ENCODE assay signal across 8 cellular contexts in genomic region chr13:38349386-38350113, GRCh38. TPM values are rescaled to one million over a fixed set of nuclear protein-coding genes. Genes with fewer than 3 reads are reported as not detected.
DNase-seq lines count a peak whose midpoint lies in the region; ATAC-seq and TF ChIP-seq lines count a peak whose summit lies in the region.

UFM1 (plus strand) TSS chr13:38349851; CDS start chr13:38349920, 69 bp downstream.

- H3K56ac ChIP-seq in H9 (ENCODE audit: insufficient read length, low read depth, low read length) = no peak within 1 kb of the TSS

- no peak within 1 kb of the TSS for H2BK12ac ChIP-seq in H9 (ENCODE audit: insufficient read length, low read depth, low read length)

- peak within 1 kb of the TSS; percentile 59 for H3K18ac ChIP-seq in H9 (ENCODE audit: insufficient read length, low read depth, low read length)

- H3K27ac Mint-ChIP-seq in H9 = peak within 1 kb of the TSS; percentile 88 to 99 (median 98)
- peak within 1 kb of the TSS; percentile 97 for H3K27ac Mint-ChIP-seq in natural killer cell treated with Interleukin-12 subunit alpha and Interleukin-12 subunit beta and Interleukin-15 and Interleukin-18, amount 100 ng/mL, for 72 hours

- no peak within 1 kb of the TSS for H3T11ph ChIP-seq in H9 (ENCODE audit: low read length)

- H3K36me3 Mint-ChIP-seq in H9 (ENCODE audit: insufficient read depth in 1 of 3, low read depth in 3 of 3) = peaks cover 3 to 21% (median 9%) of the 10 kb centered on the region in 3 experiments; a peak in 5 of 7 replicates
- peaks cover 19% of the 10 kb centered on the region for H3K36me3 Mint-ChIP-seq in natural killer cell treated with Interleukin-12 subunit alpha and Interleukin-12 subunit beta and Interleukin-15 and Interleukin-18, amount 100 ng/mL, for 72 hours

- H3K9ac ChIP-seq in H9 (ENCODE audit: extremely low read depth, insufficient read length, low read length) = peak within 1 kb of the TSS; percentile 79

- H4K8ac ChIP-seq in H9 (replicated peaks; ENCODE audit: insufficient read length, low read depth, low read length) = no peak within 1 kb of the TSS

- H3K4ac ChIP-seq in H9 (ENCODE audit: low read depth, low read length) = no peak within 1 kb of the TSS

- H4K20me1 ChIP-seq in H9 (ENCODE audit: control insufficient read depth, insufficient read depth, insufficient read length) = no peaks in the 10 kb centered on the region

- H3K4me2 ChIP-seq in H9 (ENCODE audit: insufficient read depth, insufficient read length, low read length) = peak within 1 kb of the TSS; percentile 72

- H3K36me3 ChIP-seq in MG63 = peaks cover 36% of the 10 kb centered on the region

- peaks cover 2% of the 10 kb centered on the region; the same call in 1 of the 2 replicates for H3K4me1 ChIP-seq in H9 (ENCODE audit: insufficient read depth, low read length)

- H3K4me1 Mint-ChIP-seq in H9 = peaks cover 46 to 51% of the 10 kb centered on the region in 2 experiments
- H3K4me1 Mint-ChIP-seq in natural killer cell treated with Interleukin-12 subunit alpha and Interleukin-12 subunit beta and Interleukin-15 and Interleukin-18, amount 100 ng/mL, for 72 hours (ENCODE audit: low read depth in 2 of 2) = peaks cover 23 to 31% of the 10 kb centered on the region in 2 donors

- H4K91ac ChIP-seq in H9 (ENCODE audit: insufficient read length, low read depth, low read length) = no peak within 1 kb of the TSS

- H3K27ac ChIP-seq in H9 (ENCODE audit: insufficient read length, low read depth, low read length) = no peak within 1 kb of the TSS

- no CpG with 5 or more reads among the region's 41 CpGs for WGBS in H9 (ENCODE audit: extremely low coverage, insufficient read length, low lambda C conversion rate)

- DNase-seq in ELR (ENCODE audit: low read depth) (peak; percentile 95), H9 (peak; percentile 96), MG63 (peak; percentile 94), SHP77 treated with DMSO at 0.1 percent for 48 hours (lab: John Stamatoyannopoulos, UW) (peak; percentile 95), fibroblast of pulmonary artery (ENCODE audit: low read depth) (peak; percentile 97)
- DNase-seq in activated effector memory CD4-positive, alpha-beta T cell treated with anti-CD3 and anti-CD28 coated beads, Interleukin-2, amount 50 U/mL, for 16 hours = peak; percentile 94
- DNase-seq in natural killer cell treated with Interleukin-12 subunit alpha and Interleukin-12 subunit beta and Interleukin-15 and Interleukin-18, amount 100 ng/mL, for 72 hours (ENCODE audit: low spot score) = peak; percentile 92
- peak; percentile 87 for DNase-seq in stimulated activated naive CD8-positive, alpha-beta T cell treated with anti-CD3 and anti-CD28 coated beads, Interleukin-15, Interleukin-2, amounts not matched to agents 100 U/mL and 50 U/mL, for 24 hours

- H2BK20ac ChIP-seq in H9 (ENCODE audit: low read depth, low read length, poor library complexity, severe bottlenecking) = no peak within 1 kb of the TSS

- no peak within 1 kb of the TSS for H2BK15ac ChIP-seq in H9 (ENCODE audit: low read depth, low read length)

- peak within 1 kb of the TSS; percentile 48 for H2BK5ac ChIP-seq in H9 (ENCODE audit: insufficient read length, low read length)

- H3K4me3 ChIP-seq in MG63 = peak within 1 kb of the TSS; percentile 98
- peak within 1 kb of the TSS; percentile 88 for H3K4me3 ChIP-seq in fibroblast of pulmonary artery (replicated peaks; ENCODE audit: low read depth, low read length)

- no peaks in the 10 kb centered on the region for H3K9me3 ChIP-seq in H9 (ENCODE audit: control insufficient read depth, low read depth, low read length)
- H3K9me3 ChIP-seq in MG63 = no peaks in the 10 kb centered on the region

- H3K27me3 ChIP-seq in H9 (ENCODE audit: insufficient read depth, low read length) (no peaks in the 10 kb centered on the region), MG63 (no peaks in the 10 kb centered on the region)

- H3K9me3 Mint-ChIP-seq in H9 = no peaks in the 10 kb centered on the region
- H3K9me3 Mint-ChIP-seq in natural killer cell treated with Interleukin-12 subunit alpha and Interleukin-12 subunit beta and Interleukin-15 and Interleukin-18, amount 100 ng/mL, for 72 hours = no peaks in the 10 kb centered on the region

- peak; percentile 99 for ATAC-seq in natural killer cell treated with Interleukin-12 subunit alpha and Interleukin-12 subunit beta and Interleukin-15 and Interleukin-18, amount 100 ng/mL, for 72 hours
- ATAC-seq in stimulated activated naive CD8-positive, alpha-beta T cell treated with anti-CD3 and anti-CD28 coated beads, Interleukin-15, Interleukin-2, amounts not matched to agents 100 U/mL and 50 U/mL, for 24 hours = peak; percentile 95

- TF ChIP-seq CTCF in H9 (conservative IDR thresholded peaks at IDR 0.05) = no peak
- TF ChIP-seq CTCF in fibroblast of pulmonary artery (IDR thresholded peaks at IDR 0.05; ENCODE audit: low read length, missing control alignments) = no peak

- peaks cover 2% of the 10 kb centered on the region for H3K79me1 ChIP-seq in H9 (ENCODE audit: insufficient read depth, low read depth, low read length, poor library complexity, severe bottlenecking)

- no peak within 1 kb of the TSS for H2BK120ac ChIP-seq in H9 (ENCODE audit: low read depth, low read length, poor library complexity, severe bottlenecking)

- no peak within 1 kb of the TSS for H3K14ac ChIP-seq in H9 (ENCODE audit: insufficient read depth, low read length)

- H4K5ac ChIP-seq in H9 (ENCODE audit: insufficient read length, low read depth, low read length) = no peak within 1 kb of the TSS

- peak within 1 kb of the TSS; percentile 99 to 100 for H3K4me3 Mint-ChIP-seq in H9
- peak within 1 kb of the TSS; percentile 99 for H3K4me3 Mint-ChIP-seq in natural killer cell treated with Interleukin-12 subunit alpha and Interleukin-12 subunit beta and Interleukin-15 and Interleukin-18, amount 100 ng/mL, for 72 hours

- no peaks in the 10 kb centered on the region for H3K27me3 Mint-ChIP-seq in H9 (ENCODE audit: low read depth)
- H3K27me3 Mint-ChIP-seq in natural killer cell treated with Interleukin-12 subunit alpha and Interleukin-12 subunit beta and Interleukin-15 and Interleukin-18, amount 100 ng/mL, for 72 hours = peaks cover 4 to 6% of the 10 kb centered on the region in 2 donors

- H2AFZ ChIP-seq in H9 (ENCODE audit: low read length) = peak within 1 kb of the TSS; percentile 27

- peaks cover 5% of the 10 kb centered on the region; the same call in 1 of the 2 replicates for H3K79me2 ChIP-seq in H9 (ENCODE audit: insufficient read depth, low read length)

- H3K23ac ChIP-seq in H9 (ENCODE audit: insufficient read length, low read depth, low read length) = no peak within 1 kb of the TSS

- no peak within 1 kb of the TSS for H2AK5ac ChIP-seq in H9 (ENCODE audit: insufficient read length, low read length)

- peaks cover 6% of the 10 kb centered on the region for H3K23me2 ChIP-seq in H9 (ENCODE audit: insufficient read length, low read depth, low read length, poor library complexity, severe bottlenecking)

RNA-seq across cellular contexts. Expression of gene UFM1, which starts in this region (rescaled TPM):
- 54.6 and 57.3 TPM in 2 replicates for total RNA-seq in H9 (2021)
- 52.6 and 144 TPM in 2 replicates for total RNA-seq in MG63 (2014; rRNA removed; shearing (Covaris generic); ENCODE audit: low replicate concordance)
- total RNA-seq in natural killer cell treated with Interleukin-12 subunit alpha and Interleukin-12 subunit beta and Interleukin-15 and Interleukin-18, amount 100 ng/mL, for 72 hours = 10 to 100 TPM; 37.6 to 71.0 TPM
